ENCODE assay signal across 10 cellular contexts in genomic region chr15:92803536-92803851, GRCh38.
DNase-seq lines count a peak whose midpoint lies in the region; ATAC-seq and TF ChIP-seq lines count a peak whose summit lies in the region.
"Had no signal": no experiment of that assay in that cellular context is flagged by ENCODE, and none has a peak within 500 bp of the region (broad histone marks: within the 10 kb centered on the region; RNA-seq: fewer than 3 reads in every experiment).

No MANE protein-coding gene starts in this region.

- intact Hi-C loops in esophagus squamous epithelium (cut with DNase I), result no loop called here

- H3K4me1 ChIP-seq in GM23248 (ENCODE audit: insufficient read depth) (peaks cover 47% of the 10 kb centered on the region), esophagus squamous epithelium (peaks cover 27 to 77% (median 34%) of the 10 kb centered on the region in 3 donors), skeletal muscle tissue (ENCODE audit: control insufficient read depth in 3 of 3, insufficient read depth in 3 of 3, low read length in 3 of 3) (peaks cover 14 to 32% (median 17%) of the 10 kb centered on the region in 3 donors)

- CTCF ChIA-PET in T-cell (lab: Charles Lee) (no interaction called here), HEK293T (lab: Yijun Ruan, JAX) (interaction anchor here (0.9 to 1.4 kb wide), 4 partner anchors 104 to 563 kb away, joined by 3 read pairs; no protein-coding TSS in a partner anchor)

- H3K4me3 ChIP-seq in GM23248, result 0 out of 2 replicates have a peak overlapping the region, but pooled peaks have one; percentile 18
- no peak overlapping the region for H3K4me3 ChIP-seq in esophagus squamous epithelium
- H3K4me3 ChIP-seq in skeletal muscle tissue (ENCODE audit: low read length in 3 of 3), result peak overlapping the region in 1 of 3 donors; percentile 29

- H2AFZ ChIP-seq in GM23248, result no peak overlapping the region

- TF ChIP-seq CTCF in esophagus squamous epithelium (IDR thresholded peaks at IDR 0.05) (no peak), endothelial cell (IDR thresholded peaks at IDR 0.05; ENCODE audit: unreplicated experiment) (no peak), mesothelial cell of epicardium (IDR thresholded peaks at IDR 0.05; ENCODE audit: unreplicated experiment) (no peak)

- no peaks in the 10 kb centered on the region for H4K20me1 ChIP-seq in GM23248 (ENCODE audit: insufficient read depth)

- peak overlapping the region; percentile 24; the same call in 1 of the 2 replicates for H3K9ac ChIP-seq in GM23248
- peak overlapping the region in 1 of 3 donors; percentile 23 for H3K9ac ChIP-seq in skeletal muscle tissue (ENCODE audit: low read depth in 1 of 3, low read length in 3 of 3)

- POLR2A ChIA-PET in T-cell (lab: Charles Lee) (interaction anchor here (0.8 to 1.4 kb wide), 2 partner anchors 60 to 79 kb away, joined by 3 read pairs; no protein-coding TSS in a partner anchor), HEK293T (lab: Yijun Ruan, JAX) (interaction anchor here (0.9 to 5.7 kb wide), 8 partner anchors 8 to 114 kb away, joined by 3 to 55 read pairs (median 5); partner anchors contain the start of gene CHD2)

- H3K27me3 Mint-ChIP-seq in T-cell (no peaks in the 10 kb centered on the region), endothelial cell (ENCODE audit: unreplicated experiment) (peaks cover 5% of the 10 kb centered on the region), mesothelial cell of epicardium (ENCODE audit: low read depth) (no peaks in the 10 kb centered on the region)

- in situ Hi-C loops in GM23248 (cut with MboI) (loop anchor here (10.0 kb wide), 1 partner anchor 101 kb away; the partner anchor contains the start of gene CHD2), ACHN (cut with HindIII; ENCODE audit: low pct_ligation_motif_present, low pct_unique_long_range_greater_than_20kb, low sequenced_read_pairs) (loop anchor here (25.0 kb wide), 1 partner anchor 109 kb away; the partner anchor contains the start of gene CHD2)

- no peaks in the 10 kb centered on the region for H3K9me2 ChIP-seq in GM23248 (ENCODE audit: insufficient read depth)

- peaks cover 41% of the 10 kb centered on the region for H3K79me2 ChIP-seq in GM23248 (ENCODE audit: insufficient read depth)

- H3K36me3 ChIP-seq in GM23248 (ENCODE audit: low read depth) (no peaks in the 10 kb centered on the region), esophagus squamous epithelium (no peaks in the 10 kb centered on the region), skeletal muscle tissue (ENCODE audit: control insufficient read depth in 3 of 3, insufficient read depth in 3 of 3, low read length in 3 of 3) (no peaks in the 10 kb centered on the region)

- H3K4me2 ChIP-seq in GM23248 (ENCODE audit: unreplicated experiment), result no peak overlapping the region

- 0% methylated on average over 1 of the region's 1 CpG for WGBS in GM23248 (ENCODE audit: low coverage in 1 of 2, low lambda C conversion rate in 2 of 2, missing lambda C conversion rate in 2 of 2), 2 experiments
- WGBS in esophagus squamous epithelium, 2 donors, result 14% methylated on average over 1 of the region's 1 CpG; no CpG with 5 or more reads in 1 of the 2 donors

- no peak for ATAC-seq in T-cell (replicated peaks in 1 of 4)

- peaks cover 11 to 28% (median 15%) of the 10 kb centered on the region in 3 donors for H3K4me1 Mint-ChIP-seq in T-cell
- H3K4me1 Mint-ChIP-seq in endothelial cell (ENCODE audit: unreplicated experiment), result peaks cover 11% of the 10 kb centered on the region
- H3K4me1 Mint-ChIP-seq in mesothelial cell of epicardium, result peaks cover 11% of the 10 kb centered on the region

- no peaks in the 10 kb centered on the region for H3K9me3 Mint-ChIP-seq in T-cell
- H3K9me3 Mint-ChIP-seq in endothelial cell (ENCODE audit: unreplicated experiment), result no peaks in the 10 kb centered on the region
- H3K9me3 Mint-ChIP-seq in mesothelial cell of epicardium, result peaks cover 4% of the 10 kb centered on the region
- H3K9me3 Mint-ChIP-seq: activated T-cell treated with anti-CD3 and anti-CD28 coated beads, Interleukin-2, amount 50 U/mL, for 4 hours had no signal

- H3K27ac ChIP-seq in GM23248 (peak overlapping the region; percentile 95), esophagus squamous epithelium (peak overlapping the region; percentile 85 to 100 (median 98)), skeletal muscle tissue (ENCODE audit: low read depth, low read length) (peak overlapping the region; percentile 96)

- H3K9me3 ChIP-seq in GM23248 (ENCODE audit: low read depth) (no peaks in the 10 kb centered on the region), esophagus squamous epithelium (no peaks in the 10 kb centered on the region), skeletal muscle tissue (ENCODE audit: control insufficient read depth in 3 of 3, low read length in 3 of 3) (peaks cover 0 to 2% (median 0%) of the 10 kb centered on the region in 3 donors)

- TF ChIP-seq POLR2A in esophagus squamous epithelium (IDR thresholded peaks at IDR 0.05), result no peak

- H3K4me3 Mint-ChIP-seq in T-cell (no peak overlapping the region), endothelial cell (ENCODE audit: unreplicated experiment) (no peak overlapping the region), mesothelial cell of epicardium (no peak overlapping the region)

- peaks cover 45% of the 10 kb centered on the region for H3F3A ChIP-seq in GM23248 (ENCODE audit: insufficient read depth)

- H3K36me3 Mint-ChIP-seq in T-cell (no peaks in the 10 kb centered on the region), endothelial cell (ENCODE audit: low read depth, unreplicated experiment) (peaks cover 4% of the 10 kb centered on the region), mesothelial cell of epicardium (peaks cover 4% of the 10 kb centered on the region)

- no peak for DNase-seq in GM23248
- no peak for DNase-seq in T-cell
- DNase-seq in esophagus squamous epithelium (lab: John Stamatoyannopoulos, UW), result no peak
- no peak for DNase-seq in ACHN
- no peak for DNase-seq in endothelial cell (ENCODE audit: low spot score)
- DNase-seq in mesothelial cell of epicardium (ENCODE audit: low spot score in 2 of 2, unreplicated experiment in 2 of 2), result no peak
- no peak for DNase-seq in HEK293T (ENCODE audit: extremely low spot score)
- DNase-seq: NCI-H2171 had no signal

- H3K27me3 ChIP-seq in GM23248 (replicated peaks; ENCODE audit: insufficient read depth) (no peaks in the 10 kb centered on the region), esophagus squamous epithelium (no peaks in the 10 kb centered on the region), skeletal muscle tissue (ENCODE audit: control insufficient read depth in 3 of 3, insufficient read depth in 3 of 3, low read length in 3 of 3) (no peaks in the 10 kb centered on the region)

- H3K27ac Mint-ChIP-seq in T-cell (peak overlapping the region; percentile 80 to 87), endothelial cell (ENCODE audit: unreplicated experiment) (no peak overlapping the region), mesothelial cell of epicardium (no peak overlapping the region)

TF ChIP-seq in HEK293T, 16 proteins besides CTCF, POLR2A, EP300 and RAD21:
- TF ChIP-seq FOXM1 (IDR thresholded peaks at IDR 0.05; ENCODE audit: borderline replicate concordance) (no peak), FOXA1 (IDR thresholded peaks at IDR 0.05) (no peak), L3MBTL2 (conservative IDR thresholded peaks at IDR 0.05) (no peak), NFRKB (IDR thresholded peaks at IDR 0.05) (no peak), TARDBP (IDR thresholded peaks at IDR 0.05) (no peak), FOXK2 (IDR thresholded peaks at IDR 0.05) (no peak), BHLHE40 (IDR thresholded peaks at IDR 0.05; ENCODE audit: borderline replicate concordance) (no peak), HDGF (IDR thresholded peaks at IDR 0.05; ENCODE audit: borderline replicate concordance) (no peak), PKNOX1 (IDR thresholded peaks at IDR 0.05) (no peak)
TF ChIP-seq in HEK293T: peak in this region for 0.

Comparison
In these comparisons a context has a peak if more than half of its experiments do, and no peak if none do; other contexts are left out.
1. H3K27ac Mint-ChIP-seq: peak in T-cell (2 of 2); none in endothelial cell (single experiment) and mesothelial cell of epicardium (single experiment).
2. Peak in every context shown above with its lines, with median percentiles within 50 percentile points of each other: H3K27ac ChIP-seq.